In the genomic region with DNA sequence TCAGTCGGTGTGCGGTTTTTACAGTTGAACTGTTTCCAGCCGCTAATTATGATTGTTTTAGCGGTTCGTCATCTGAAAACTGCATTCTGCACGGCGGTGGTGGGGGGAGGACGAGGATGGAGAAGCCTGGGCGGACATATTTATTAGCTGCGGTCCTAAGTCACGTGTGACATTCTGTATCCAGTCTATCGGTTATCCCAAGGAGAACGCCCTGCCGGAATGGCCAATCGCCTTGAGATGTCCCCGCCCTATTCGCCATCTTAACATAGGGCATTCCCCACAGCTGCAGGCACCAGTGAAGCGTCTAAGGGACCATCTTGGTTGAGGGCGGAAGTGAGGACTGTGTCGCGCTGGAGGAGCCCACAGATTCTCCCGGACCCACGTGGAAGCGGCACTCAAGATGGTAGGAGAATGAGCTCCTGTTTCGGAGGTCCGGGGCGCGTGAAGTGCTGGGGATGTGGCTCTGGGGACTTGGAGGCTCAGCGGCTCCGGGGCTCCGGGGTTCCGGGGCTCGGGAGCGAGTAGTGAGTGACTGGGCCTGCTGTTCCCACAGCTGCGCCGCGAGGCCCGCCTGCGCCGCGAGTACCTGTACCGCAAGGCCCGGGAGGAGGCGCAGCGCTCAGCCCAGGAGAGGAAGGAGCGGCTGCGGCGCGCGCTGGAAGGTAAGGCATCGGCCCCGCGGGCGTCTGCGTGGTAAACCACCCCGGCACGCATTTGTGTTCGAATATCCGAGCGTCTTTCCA, we compare ENCODE assay signal across 8 cellular contexts. TPM values are rescaled to one million over a fixed set of nuclear protein-coding genes. Genes with fewer than 3 reads are reported as not detected.
DNase-seq lines count a peak whose midpoint lies in the region; ATAC-seq and TF ChIP-seq lines count a peak whose summit lies in the region.

A gene with protein sequence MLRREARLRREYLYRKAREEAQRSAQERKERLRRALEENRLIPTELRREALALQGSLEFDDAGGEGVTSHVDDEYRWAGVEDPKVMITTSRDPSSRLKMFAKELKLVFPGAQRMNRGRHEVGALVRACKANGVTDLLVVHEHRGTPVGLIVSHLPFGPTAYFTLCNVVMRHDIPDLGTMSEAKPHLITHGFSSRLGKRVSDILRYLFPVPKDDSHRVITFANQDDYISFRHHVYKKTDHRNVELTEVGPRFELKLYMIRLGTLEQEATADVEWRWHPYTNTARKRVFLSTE (plus strand): TSS at position 365 of the 743 bp plus-strand sequence. CDS start 36 bp downstream, at position 401.

- intact Hi-C loops in dendritic cell treated with granulocyte-macrophage colony-stimulating factor and Interleukin-4, amounts not matched to agents 40 ng/mL and 50 ng/mL, for 4 days (cut with micrococcal nuclease) = loop anchor here (1.0 kb wide), 4 partner anchors 13 to 161 kb away; a partner anchor contains a TSS
- intact Hi-C loops in left lung (cut with DNase I) = no loop called here

- peak within 1 kb of the TSS; percentile 52 to 93 (median 89); a peak in 21 of 22 replicates for H3K27ac ChIP-seq in BLaER1 treated with 17β-estradiol and CSF1 and Interleukin-3, amounts not matched to agents 10 nM and 100 nM
- peak within 1 kb of the TSS; percentile 93 to 96 for H3K27ac ChIP-seq in left lung

- H3K9me3 ChIP-seq in BLaER1 treated with 17β-estradiol and CSF1 and Interleukin-3, amounts not matched to agents 10 nM and 100 nM (replicated peaks in 1 of 11) = no peaks in the 10 kb centered on the region
- H3K9me3 ChIP-seq in left lung = no peaks in the 10 kb centered on the region

- peak within 1 kb of the TSS; percentile 68 to 97 (median 89) for H3K4me3 ChIP-seq in BLaER1 treated with 17β-estradiol and CSF1 and Interleukin-3, amounts not matched to agents 10 nM and 100 nM
- H3K4me3 ChIP-seq in left lung = peak within 1 kb of the TSS; percentile 81 to 91

- H3K36me3 ChIP-seq in BLaER1 treated with 17β-estradiol and CSF1 and Interleukin-3, amounts not matched to agents 10 nM and 100 nM = peaks cover 50 to 70% (median 64%) of the 10 kb centered on the region in 11 experiments
- peaks cover 0 to 51% of the 10 kb centered on the region in 2 donors for H3K36me3 ChIP-seq in left lung

- ATAC-seq in GM19324 (IDR thresholded peaks at IDR 0.05; ENCODE audit: low FRiP score, unreplicated experiment) (peak; percentile 89), HG03520 (IDR thresholded peaks at IDR 0.05; ENCODE audit: unreplicated experiment) (peak; percentile 86), left lung (peak; percentile 96)

- peak within 1 kb of the TSS; percentile 89 to 98 (median 97) for H3K4me2 ChIP-seq in BLaER1 treated with 17β-estradiol and CSF1 and Interleukin-3, amounts not matched to agents 10 nM and 100 nM

- no peaks in the 10 kb centered on the region for H3K27me3 ChIP-seq in BLaER1 treated with 17β-estradiol and CSF1 and Interleukin-3, amounts not matched to agents 10 nM and 100 nM
- H3K27me3 ChIP-seq in left lung = no peaks in the 10 kb centered on the region

- H3K9me3 Mint-ChIP-seq in dendritic cell treated with granulocyte-macrophage colony-stimulating factor and Interleukin-4, amounts not matched to agents 40 ng/mL and 50 ng/mL, for 4 days = no peaks in the 10 kb centered on the region

- H3K4me3 Mint-ChIP-seq in dendritic cell treated with granulocyte-macrophage colony-stimulating factor and Interleukin-4, amounts not matched to agents 40 ng/mL and 50 ng/mL, for 4 days = peak within 1 kb of the TSS; percentile 100

- H4K20me1 ChIP-seq in BLaER1 treated with 17β-estradiol and CSF1 and Interleukin-3, amounts not matched to agents 10 nM and 100 nM = peaks cover 0 to 48% (median 36%) of the 10 kb centered on the region in 11 experiments; a peak in 15 of 22 replicates

- H3K9ac ChIP-seq in BLaER1 treated with 17β-estradiol and CSF1 and Interleukin-3, amounts not matched to agents 10 nM and 100 nM = peak within 1 kb of the TSS; percentile 67 to 96 (median 88)

- peaks cover 48% of the 10 kb centered on the region for H3K4me1 Mint-ChIP-seq in dendritic cell treated with granulocyte-macrophage colony-stimulating factor and Interleukin-4, amounts not matched to agents 40 ng/mL and 50 ng/mL, for 4 days (ENCODE audit: low read depth)

- no peaks in the 10 kb centered on the region for H3K27me3 Mint-ChIP-seq in dendritic cell treated with granulocyte-macrophage colony-stimulating factor and Interleukin-4, amounts not matched to agents 40 ng/mL and 50 ng/mL, for 4 days

- peaks cover 84% of the 10 kb centered on the region for H3K36me3 Mint-ChIP-seq in dendritic cell treated with granulocyte-macrophage colony-stimulating factor and Interleukin-4, amounts not matched to agents 40 ng/mL and 50 ng/mL, for 4 days (ENCODE audit: low read depth)

- H3K4me1 ChIP-seq in BLaER1 treated with 17β-estradiol and CSF1 and Interleukin-3, amounts not matched to agents 10 nM and 100 nM = peaks cover 24 to 44% (median 31%) of the 10 kb centered on the region in 10 experiments
- peaks cover 11 to 26% of the 10 kb centered on the region in 2 donors for H3K4me1 ChIP-seq in left lung

- H3K27ac Mint-ChIP-seq in dendritic cell treated with granulocyte-macrophage colony-stimulating factor and Interleukin-4, amounts not matched to agents 40 ng/mL and 50 ng/mL, for 4 days = peak within 1 kb of the TSS; percentile 100

- DNase-seq in NCI-H69 (lab: John Stamatoyannopoulos, UW) (peak; percentile 97), left lung (peak; percentile 94 to 98)
- peak; percentile 92 for DNase-seq in activated CD4-positive, alpha-beta T cell treated with anti-CD3 and anti-CD28 coated beads, Interleukin-2, amount 50 U/mL, for 1 hour
- peak; percentile 90 for DNase-seq in stimulated activated CD4-positive, alpha-beta T cell treated with anti-CD3 and anti-CD28 coated beads, Interleukin-4, amount 100 ng/mL, for 1 hour

- peak in 1 of 2 donors; percentile 14 for TF ChIP-seq CTCF in left lung (IDR thresholded peaks at IDR 0.05)

RNA-seq across cellular contexts. Expression of the gene that starts here (rescaled TPM):
- 10 to 100 TPM; 52.3 to 82.2 TPM for total RNA-seq in left lung

Comparison
In these comparisons a context has a peak if more than half of its experiments do, and no peak if none do; other contexts are left out.
1. Peak in every context shown above with its lines: DNase-seq, ATAC-seq, H3K4me3 ChIP-seq and H3K27ac ChIP-seq.